19 cellular contexts compared by ENCODE assay signal in the genomic region with DNA sequence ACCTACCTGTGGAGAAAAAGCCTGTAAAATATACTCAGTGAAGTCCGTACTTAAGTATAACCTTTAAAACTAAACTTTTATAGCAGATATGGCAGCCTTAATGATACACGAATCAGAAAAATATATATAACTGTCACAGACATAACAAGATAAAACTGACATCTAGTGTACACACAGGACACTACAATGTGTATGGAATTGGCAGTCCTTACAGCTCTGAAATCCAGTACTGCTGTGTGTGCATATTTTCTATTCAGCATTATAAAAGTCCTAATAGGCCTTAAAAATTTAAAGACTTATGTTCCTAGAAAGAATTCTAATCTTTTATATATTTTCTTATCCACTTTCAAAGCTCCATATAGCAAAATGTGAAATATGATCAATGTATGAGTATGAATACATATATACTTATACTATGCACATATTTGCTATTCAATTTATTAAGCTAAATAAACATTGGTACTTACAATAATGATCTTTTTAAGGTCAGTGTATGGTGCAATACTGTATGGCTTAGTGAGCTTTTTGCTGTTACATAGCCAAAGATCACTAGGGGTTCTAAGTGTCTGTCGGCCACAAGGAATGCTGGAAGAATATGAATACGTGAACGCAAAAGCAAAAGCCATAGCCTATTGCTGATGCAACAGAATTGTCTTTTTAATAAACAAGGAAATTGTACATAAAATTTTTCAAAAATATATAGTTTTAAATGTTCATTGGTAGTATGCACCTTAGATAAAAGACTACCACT.
DNase-seq lines count a peak whose midpoint lies in the region; TF ChIP-seq lines count a peak whose summit lies in the region.
"Had no signal": no experiment of that assay in that cellular context is flagged by ENCODE, and none has a peak within 500 bp of the region (broad histone marks: within the 10 kb centered on the region; RNA-seq: fewer than 3 reads in every experiment).

No MANE protein-coding gene starts in this region.

- in situ Hi-C loops in SK-MEL-5 (cut with HindIII; ENCODE audit: low pct_unique_long_range_greater_than_20kb, low sequenced_read_pairs), result no loop called here

- peak; percentile 14 for TF ChIP-seq CTCF in GM10266 (IDR thresholded peaks at IDR 0.05; ENCODE audit: control insufficient read depth, insufficient read depth, low read depth, missing control alignments)
- TF ChIP-seq CTCF in LNCAP (IDR thresholded peaks at IDR 0.05), result peak; percentile 57

- DNase-seq in GM10266 (ENCODE audit: extremely low spot score) (no peak), SK-MEL-5 (ENCODE audit: low read depth, low spot score) (peak; percentile 44), fibroblast of peridontal ligament (ENCODE audit: extremely low read depth) (peak; percentile 32), NCI-H69 (lab: John Stamatoyannopoulos, UW) (no peak), AG20443 (ENCODE audit: low spot score) (no peak)
- no peak for DNase-seq in stimulated activated CD4-positive, alpha-beta T cell treated with anti-CD3 and anti-CD28 coated beads, Interleukin-1b, Interleukin-23, amount 100 ng/mL, for 48 hours
- no peak for DNase-seq in stimulated activated CD4-positive, alpha-beta T cell treated with anti-CD3 and anti-CD28 coated beads, Interleukin-4, amount 100 ng/mL, for 1 hour
- DNase-seq: BE2C; Calu3; CD4-positive, alpha-beta memory T cell; DMS79 treated with DMSO at 0.1 percent for 48 hours; GF-D8; GOT3; NCI-H1417; NCI-H2029; NCI-H2171 treated with DMSO at 0.1 percent for 48 hours; NCI-H446 treated with DMSO at 0.1 percent for 48 hours; NCI-H774 had no signal

Comparison
In these comparisons a context has a peak if more than half of its experiments do, and no peak if none do; other contexts are left out.
1. DNase-seq: peak in SK-MEL-5 (single experiment) and fibroblast of peridontal ligament (single experiment); none in GM10266 (single experiment), NCI-H69 (single experiment), stimulated activated CD4-positive, alpha-beta T cell treated with anti-CD3 and anti-CD28 coated beads, Interleukin-1b, Interleukin-23, amount 100 ng/mL, for 48 hours (single experiment), stimulated activated CD4-positive, alpha-beta T cell treated with anti-CD3 and anti-CD28 coated beads, Interleukin-4, amount 100 ng/mL, for 1 hour (single experiment) and AG20443 (single experiment).